ENCODE assay signal across 16 cellular contexts in the genomic region with DNA sequence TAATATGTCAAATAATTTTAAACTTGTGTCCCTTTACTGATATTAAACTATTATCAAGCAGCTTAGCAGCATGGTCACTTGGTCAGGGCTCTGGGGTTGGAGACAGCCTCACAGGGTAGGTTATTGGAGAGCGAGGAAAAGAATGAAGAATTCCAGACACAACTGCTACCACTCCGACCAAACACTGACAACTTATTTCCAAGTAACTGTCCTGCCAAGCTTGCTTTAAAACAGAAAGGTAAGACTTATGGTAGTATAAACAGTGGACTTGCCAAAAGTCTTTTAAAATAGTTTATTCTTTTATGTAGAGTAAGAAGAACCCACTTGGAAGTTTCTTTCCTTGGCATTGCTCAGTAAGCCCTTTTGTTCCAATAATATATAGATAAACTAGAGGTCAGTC.
DNase-seq lines count a peak whose midpoint lies in the region; TF ChIP-seq lines count a peak whose summit lies in the region.
"Had no signal": no experiment of that assay in that cellular context is flagged by ENCODE, and none has a peak within 500 bp of the region (broad histone marks: within the 10 kb centered on the region; RNA-seq: fewer than 3 reads in every experiment).

No MANE protein-coding gene starts in this region.

- no peak overlapping the region for H3K4me3 ChIP-seq in esophagus muscularis mucosa
- H3K4me3 ChIP-seq in sigmoid colon: no peak overlapping the region
- H3K4me3 ChIP-seq in transverse colon: no peak overlapping the region
- H3K4me3 ChIP-seq in OCI-LY7 (ENCODE audit: low read depth, low read length, poor library complexity, severe bottlenecking): no peak overlapping the region
- H3K4me3 ChIP-seq: A549, GM23338 had no signal

- BruUV-seq in OCI-LY7 (replicated peaks; lab: Mats Ljungman, UMichigan): no TSS peak

- no peak for TF ChIP-seq CTCF in esophagus muscularis mucosa (IDR thresholded peaks at IDR 0.05)
- no peak for TF ChIP-seq CTCF in sigmoid colon (IDR thresholded peaks at IDR 0.05)
- no peak for TF ChIP-seq CTCF in transverse colon (IDR thresholded peaks at IDR 0.05)
- TF ChIP-seq CTCF in OCI-LY7 (conservative IDR thresholded peaks at IDR 0.05; ENCODE audit: low read length): no peak

- H3K9me2 ChIP-seq in OCI-LY7 (ENCODE audit: insufficient read depth, low read length): no peaks in the 10 kb centered on the region

- H4K20me1 ChIP-seq in OCI-LY7 (ENCODE audit: insufficient read depth, low read length): no peaks in the 10 kb centered on the region

- H3K79me2 ChIP-seq in OCI-LY7 (ENCODE audit: insufficient read depth, low read depth, low read length): no peaks in the 10 kb centered on the region

- H3K4me1 ChIP-seq in esophagus muscularis mucosa (peaks cover 0 to 61% (median 48%) of the 10 kb centered on the region in 4 donors), sigmoid colon (peaks cover 0 to 65% (median 45%) of the 10 kb centered on the region in 4 donors), transverse colon (peaks cover 0 to 4% (median 0%) of the 10 kb centered on the region in 4 donors), OCI-LY7 (ENCODE audit: insufficient read depth, low read length, poor library complexity, severe bottlenecking) (no peaks in the 10 kb centered on the region)
- H3K4me1 ChIP-seq: Caco-2 had no signal

- H3K27ac ChIP-seq in esophagus muscularis mucosa (replicated peaks in 1 of 4) (peak overlapping the region; percentile 58 to 69 (median 68)), sigmoid colon (peak overlapping the region; percentile 53 to 80 (median 62)), transverse colon (peak overlapping the region in 3 of 4 donors; percentile 26 to 57 (median 43)), OCI-LY7 (ENCODE audit: low read depth, low read length, poor library complexity, severe bottlenecking) (no peak overlapping the region)
- H3K27ac ChIP-seq: A549, C4-2B had no signal

- in situ Hi-C loops in transverse colon (cut with MboI; ENCODE audit: low pct_ligation_motif_present in 1 of 4, low pct_unique_long_range_greater_than_20kb in 1 of 4, low sequenced_read_pairs in 3 of 4): no loop called here

- TF ChIP-seq EP300 in esophagus muscularis mucosa (IDR thresholded peaks at IDR 0.05) (no peak), sigmoid colon (IDR thresholded peaks at IDR 0.05) (peak in 3 of 4 donors; percentile 15 to 41 (median 32)), transverse colon (IDR thresholded peaks at IDR 0.05; ENCODE audit: low read depth) (no peak)

- no peaks in the 10 kb centered on the region for H3K36me3 ChIP-seq in esophagus muscularis mucosa
- H3K36me3 ChIP-seq in sigmoid colon: no peaks in the 10 kb centered on the region
- no peaks in the 10 kb centered on the region for H3K36me3 ChIP-seq in transverse colon
- no peaks in the 10 kb centered on the region for H3K36me3 ChIP-seq in OCI-LY7 (ENCODE audit: insufficient read depth, low read length)

- POLR2A ChIA-PET in OCI-LY7 (lab: Charles Lee): no interaction called here

- CTCF ChIA-PET in OCI-LY7 (lab: Charles Lee; ENCODE audit: unreplicated experiment): no interaction called here

- WGBS in esophagus muscularis mucosa: 63% methylated on average over 2 of the region's 2 CpGs
- WGBS in sigmoid colon, 2 donors: 84 to 93% methylated on average over 2 of the region's 2 CpGs
- 27 to 75% methylated on average over 2 of the region's 2 CpGs for WGBS in transverse colon (ENCODE audit: low coverage in 1 of 2), 2 donors

- no peak for DNase-seq in esophagus muscularis mucosa (ENCODE audit: extremely low spot score)
- no peak for DNase-seq in sigmoid colon
- DNase-seq in transverse colon: no peak
- no peak for DNase-seq in OCI-LY7 (ENCODE audit: low spot score)
- no peak for DNase-seq in effector CD4-positive, alpha-beta T cell
- DNase-seq in hypothalamus (lab: John Stamatoyannopoulos, UW): no peak
- DNase-seq: AML-193; Caco-2; CD4-positive, alpha-beta T cell; DMS153; DMS79; GDM1; HCEC 1CT had no signal

- intact Hi-C loops in esophagus muscularis mucosa (cut with DNase I) (no loop called here), sigmoid colon (cut with DNase I) (loop anchor here (5.0 kb wide), 2 partner anchors 51 to 216 kb away; no protein-coding TSS in a partner anchor), transverse colon (cut with DNase I; ENCODE audit: low total_unique reads) (no loop called here), OCI-LY7 (cut with micrococcal nuclease; ENCODE audit: unreplicated experiment) (no loop called here)

- no peak for TF ChIP-seq POLR2A in esophagus muscularis mucosa (IDR thresholded peaks at IDR 0.05; ENCODE audit: low read depth)
- TF ChIP-seq POLR2A in sigmoid colon (IDR thresholded peaks at IDR 0.05): no peak
- TF ChIP-seq POLR2A in transverse colon (IDR thresholded peaks at IDR 0.05): no peak

- H3K27me3 ChIP-seq in esophagus muscularis mucosa (no peaks in the 10 kb centered on the region), sigmoid colon (no peaks in the 10 kb centered on the region), transverse colon (no peaks in the 10 kb centered on the region)

- H3K9me3 ChIP-seq in esophagus muscularis mucosa (no peaks in the 10 kb centered on the region), sigmoid colon (no peaks in the 10 kb centered on the region), transverse colon (no peaks in the 10 kb centered on the region), OCI-LY7 (ENCODE audit: low read length) (no peaks in the 10 kb centered on the region)
- H3K9me3 ChIP-seq: A549, Caco-2 had no signal

- H2AFZ ChIP-seq in OCI-LY7 (ENCODE audit: low read length): no peak overlapping the region
- H2AFZ ChIP-seq: GM23338 had no signal

- no peak overlapping the region for H3K4me2 ChIP-seq in OCI-LY7 (ENCODE audit: low read length)
- H3K4me2 ChIP-seq: A549, GM23338 had no signal
